ENCODE assay signal across 30 cellular contexts in genomic region chr17:2869604-2870003, GRCh38.
"Had no signal": no experiment of that assay in that cellular context is flagged by ENCODE, and none has a peak within 500 bp of the region (broad histone marks: within the 10 kb centered on the region; RNA-seq: fewer than 3 reads in every experiment).

No MANE protein-coding gene starts in this region.

- ATAC-seq: activated CD8-positive, alpha-beta T cell treated with anti-CD3 and anti-CD28 coated beads for 36 hours; activated naive CD8-positive, alpha-beta T cell treated with anti-CD3 and anti-CD28 coated beads, Interleukin-2, amount 50 U/mL, for 24 hours; activated T-cell treated with anti-CD3 and anti-CD28 coated beads, Interleukin-2, amount 50 U/mL, for 4 hours; activated T-helper 17 cell treated with anti-CD3 and anti-CD28 coated beads, Interleukin-2, amount 50 U/mL, for 72 hours; naive thymus-derived CD4-positive, alpha-beta T cell; stimulated activated effector memory CD8-positive, alpha-beta T cell treated with anti-CD3 and anti-CD28 coated beads, Interleukin-12 subunit alpha, Interleukin-12 subunit beta, amount 100 ng/mL, for 72 hours had no signal

- DNase-seq: activated CD4-positive, alpha-beta T cell treated with anti-CD3 and anti-CD28 coated beads, Interleukin-2, amount 50 U/mL, for 1 hour; activated CD4-positive, CD25-positive, alpha-beta regulatory T cell treated with anti-CD3 and anti-CD28 coated beads, Interleukin-2, amount 50 U/mL, for 72 hours; activated CD8-positive, alpha-beta T cell treated with anti-CD3 and anti-CD28 coated beads for 36 hours; activated gamma-delta T cell treated with Interleukin-2 at 50 U/mL for 16 hours; activated naive CD4-positive, alpha-beta T cell treated with anti-CD3 and anti-CD28 coated beads, Interleukin-2, amount 50 U/mL, for 16 hours; activated naive CD8-positive, alpha-beta T cell treated with anti-CD3 and anti-CD28 coated beads, Interleukin-2, amount 50 U/mL, for 24 hours; activated T-cell treated with anti-CD3 and anti-CD28 coated beads, Interleukin-2, amount 50 U/mL, for 4 hours; amygdala; foreskin melanocyte; islet precursor cell; mammary epithelial cell; midbrain; naive thymus-derived CD4-positive, alpha-beta T cell; sigmoid colon; small intestine; stimulated activated CD4-positive, alpha-beta T cell treated with anti-CD3 and anti-CD28 coated beads, Interleukin-4, amount 100 ng/mL, for 24 hours; uterus; WERI-Rb-1 had no signal

- H3K4me1 Mint-ChIP-seq: activated naive CD8-positive, alpha-beta T cell treated with anti-CD3 and anti-CD28 coated beads, Interleukin-2, amount 50 U/mL, for 24 hours had no signal

- H3K36me3 ChIP-seq: breast epithelium, esophagus muscularis mucosa, neural progenitor cell, sigmoid colon, thoracic aorta, uterus had no signal

- H3K9ac ChIP-seq: neural progenitor cell had no signal

- H3K27me3 ChIP-seq: breast epithelium, esophagus muscularis mucosa, hepatocyte, neural progenitor cell, sigmoid colon, uterus had no signal

- H3K9me3 Mint-ChIP-seq: activated CD8-positive, alpha-beta T cell treated with anti-CD3 and anti-CD28 coated beads for 36 hours; activated naive CD8-positive, alpha-beta T cell treated with anti-CD3 and anti-CD28 coated beads, Interleukin-2, amount 50 U/mL, for 24 hours; activated T-cell treated with anti-CD3 and anti-CD28 coated beads, Interleukin-2, amount 50 U/mL, for 4 hours; activated T-helper 17 cell treated with anti-CD3 and anti-CD28 coated beads, Interleukin-2, amount 50 U/mL, for 72 hours; central memory CD8-positive, alpha-beta T cell; dendritic cell treated with granulocyte-macrophage colony-stimulating factor and Interleukin-4, amounts not matched to agents 40 ng/mL and 50 ng/mL, for 4 days; naive thymus-derived CD4-positive, alpha-beta T cell; neural progenitor cell; stimulated activated effector memory CD8-positive, alpha-beta T cell treated with anti-CD3 and anti-CD28 coated beads, Interleukin-12 subunit alpha, Interleukin-12 subunit beta, amount 100 ng/mL, for 72 hours; stimulated activated naive CD8-positive, alpha-beta T cell treated with anti-CD3 and anti-CD28 coated beads, Interleukin-15, Interleukin-2, amounts not matched to agents 100 ng/mL and 50 ng/mL, for 24 hours; type B pancreatic cell had no signal

- H3K27ac Mint-ChIP-seq: activated CD8-positive, alpha-beta T cell treated with anti-CD3 and anti-CD28 coated beads for 36 hours; activated naive CD8-positive, alpha-beta T cell treated with anti-CD3 and anti-CD28 coated beads, Interleukin-2, amount 50 U/mL, for 24 hours; dendritic cell treated with granulocyte-macrophage colony-stimulating factor and Interleukin-4, amounts not matched to agents 40 ng/mL and 50 ng/mL, for 4 days; naive thymus-derived CD4-positive, alpha-beta T cell; progenitor cell of endocrine pancreas; stimulated activated effector memory CD8-positive, alpha-beta T cell treated with anti-CD3 and anti-CD28 coated beads, Interleukin-12 subunit alpha, Interleukin-12 subunit beta, amount 100 ng/mL, for 72 hours; stimulated activated naive CD8-positive, alpha-beta T cell treated with anti-CD3 and anti-CD28 coated beads, Interleukin-15, Interleukin-2, amounts not matched to agents 100 ng/mL and 50 ng/mL, for 24 hours; type B pancreatic cell had no signal

- H3K27ac ChIP-seq: breast epithelium, esophagus muscularis mucosa, hepatocyte, neural progenitor cell, sigmoid colon, thoracic aorta, uterus, WERI-Rb-1 had no signal

- FAIRE-seq: small intestine had no signal

- H3K79me2 ChIP-seq: hepatocyte had no signal

- H3K36me3 Mint-ChIP-seq: neural progenitor cell; stimulated activated effector memory CD8-positive, alpha-beta T cell treated with anti-CD3 and anti-CD28 coated beads, Interleukin-12 subunit alpha, Interleukin-12 subunit beta, amount 100 ng/mL, for 72 hours; type B pancreatic cell had no signal

- H3K4me1 ChIP-seq: breast epithelium, uterus had no signal

- H3K27me3 Mint-ChIP-seq: activated CD8-positive, alpha-beta T cell treated with anti-CD3 and anti-CD28 coated beads for 36 hours; activated naive CD8-positive, alpha-beta T cell treated with anti-CD3 and anti-CD28 coated beads, Interleukin-2, amount 50 U/mL, for 24 hours; activated T-helper 17 cell treated with anti-CD3 and anti-CD28 coated beads, Interleukin-2, amount 50 U/mL, for 72 hours; central memory CD8-positive, alpha-beta T cell; dendritic cell treated with granulocyte-macrophage colony-stimulating factor and Interleukin-4, amounts not matched to agents 40 ng/mL and 50 ng/mL, for 4 days; naive thymus-derived CD4-positive, alpha-beta T cell; progenitor cell of endocrine pancreas; stimulated activated naive CD8-positive, alpha-beta T cell treated with anti-CD3 and anti-CD28 coated beads, Interleukin-15, Interleukin-2, amounts not matched to agents 100 ng/mL and 50 ng/mL, for 24 hours; type B pancreatic cell had no signal

- H3K9me3 ChIP-seq: breast epithelium, esophagus muscularis mucosa, sigmoid colon, thoracic aorta, uterus had no signal

- H3K4me3 Mint-ChIP-seq: activated CD8-positive, alpha-beta T cell treated with anti-CD3 and anti-CD28 coated beads for 36 hours; activated naive CD8-positive, alpha-beta T cell treated with anti-CD3 and anti-CD28 coated beads, Interleukin-2, amount 50 U/mL, for 24 hours; activated T-cell treated with anti-CD3 and anti-CD28 coated beads, Interleukin-2, amount 50 U/mL, for 4 hours; activated T-helper 17 cell treated with anti-CD3 and anti-CD28 coated beads, Interleukin-2, amount 50 U/mL, for 72 hours; central memory CD8-positive, alpha-beta T cell; dendritic cell treated with granulocyte-macrophage colony-stimulating factor and Interleukin-4, amounts not matched to agents 40 ng/mL and 50 ng/mL, for 4 days; naive thymus-derived CD4-positive, alpha-beta T cell; neural progenitor cell; stimulated activated effector memory CD8-positive, alpha-beta T cell treated with anti-CD3 and anti-CD28 coated beads, Interleukin-12 subunit alpha, Interleukin-12 subunit beta, amount 100 ng/mL, for 72 hours; stimulated activated naive CD8-positive, alpha-beta T cell treated with anti-CD3 and anti-CD28 coated beads, Interleukin-15, Interleukin-2, amounts not matched to agents 100 ng/mL and 50 ng/mL, for 24 hours; type B pancreatic cell had no signal

- H3K4me3 ChIP-seq: breast epithelium, esophagus muscularis mucosa, hepatocyte, neural progenitor cell, sigmoid colon, thoracic aorta, uterus had no signal

- H3K4me2 ChIP-seq: hepatocyte, neural progenitor cell had no signal

- H2AFZ ChIP-seq: hepatocyte, neural progenitor cell had no signal
